1 cellular context compared by ENCODE assay signal in genomic region chr3:46923559-46924350, GRCh38.
TF ChIP-seq lines count a peak whose summit lies in the region.

No MANE protein-coding gene starts in this region.

TF ChIP-seq in GM12878, 131 proteins besides CTCF, POLR2A, EP300 and RAD21 (continued from another document):
- peak; percentile 100 for TF ChIP-seq ZBTB33 (IDR thresholded peaks at IDR 0.05)
- no peak for TF ChIP-seq ZBTB40 (IDR thresholded peaks at IDR 0.05; ENCODE audit: borderline replicate concordance)
- TF ChIP-seq IKZF1 (conservative IDR thresholded peaks at IDR 0.05): peak; percentile 44; the same call in 1 of the 2 replicates
- no peak for TF ChIP-seq BCLAF1 (IDR thresholded peaks at IDR 0.05)
- no peak for TF ChIP-seq CHD1 (IDR thresholded peaks at IDR 0.05; ENCODE audit: low read depth, low read length)
- TF ChIP-seq GATAD2B (conservative IDR thresholded peaks at IDR 0.05; ENCODE audit: low read depth): 0 out of 2 replicates have a peak, but pooled peaks have one; percentile 31
- no peak for TF ChIP-seq SIN3A (IDR thresholded peaks at IDR 0.05; ENCODE audit: low read depth, low read length)
